In genomic region chr11:8567597-8568198, GRCh38 we compare ENCODE assay signal across 14 cellular contexts. TPM values are rescaled to one million over a fixed set of nuclear protein-coding genes. Genes with fewer than 3 reads are reported as not detected.
DNase-seq lines count a peak whose midpoint lies in the region; ATAC-seq, FAIRE-seq and TF ChIP-seq lines count a peak whose summit lies in the region.
"Had no signal": no experiment of that assay in that cellular context is flagged by ENCODE, and none has a peak within 500 bp of the region (broad histone marks: within the 10 kb centered on the region; RNA-seq: fewer than 3 reads in every experiment).

No MANE protein-coding gene starts in this region.

- TF ChIP-seq CTCF in keratinocyte (optimal IDR thresholded peaks at IDR 0.05 in 1 of 3, IDR thresholded peaks at IDR 0.05 in 1 of 3, conservative IDR thresholded peaks at IDR 0.05 in 1 of 3; ENCODE audit: extremely low read depth in 1 of 3, insufficient read depth in 2 of 3, low read length in 3 of 3): no peak
- TF ChIP-seq CTCF in BE2C (IDR thresholded peaks at IDR 0.05; ENCODE audit: low read depth, low read length): no peak

- H2AFZ ChIP-seq in keratinocyte (ENCODE audit: control insufficient read depth, low read length): no peak overlapping the region
- H2AFZ ChIP-seq: GM23338 had no signal

- H3K9me3 ChIP-seq in keratinocyte (ENCODE audit: control insufficient read depth, low read depth, low read length): no peaks in the 10 kb centered on the region
- H3K9me3 ChIP-seq in BE2C: no peaks in the 10 kb centered on the region
- H3K9me3 ChIP-seq: esophagus squamous epithelium had no signal

- no peak overlapping the region for H3K9ac ChIP-seq in keratinocyte (ENCODE audit: control insufficient read depth, extremely low read depth, insufficient read depth, low read length)

- no peaks in the 10 kb centered on the region for H3K4me1 Mint-ChIP-seq in T-helper 2 cell treated with Interferon-gamma antibody and Interleukin-4, amounts not matched to agents 5 μg/mL and 100 μg/mL, for 36 hours (ENCODE audit: low read depth)
- H3K4me1 Mint-ChIP-seq: GM23338 had no signal

- H3K36me3 Mint-ChIP-seq in T-helper 2 cell treated with Interferon-gamma antibody and Interleukin-4, amounts not matched to agents 5 μg/mL and 100 μg/mL, for 36 hours (ENCODE audit: low read depth): no peaks in the 10 kb centered on the region

- H3K4me1 ChIP-seq in keratinocyte (ENCODE audit: control insufficient read depth, extremely low read depth, insufficient read depth, low read length) (peaks cover 13% of the 10 kb centered on the region), BE2C (no peaks in the 10 kb centered on the region)

- no peak for DNase-seq in H54 (ENCODE audit: insufficient read length, low spot score)
- peak; percentile 31 for DNase-seq in RKO (ENCODE audit: low spot score)
- DNase-seq in keratinocyte (ENCODE audit: low read depth, low spot score): peak; percentile 15
- no peak for DNase-seq in BE2C
- DNase-seq in T-helper 2 cell treated with Interferon-gamma antibody and Interleukin-4, amounts not matched to agents 5 μg/mL and 100 μg/mL, for 36 hours (ENCODE audit: low spot score): no peak
- DNase-seq in germinal center (ENCODE audit: low spot score): no peak
- DNase-seq: esophagus squamous epithelium, NCI-H1436 treated with DMSO at 0.1 percent for 48 hours had no signal

- H3K9me3 Mint-ChIP-seq in T-helper 2 cell treated with Interferon-gamma antibody and Interleukin-4, amounts not matched to agents 5 μg/mL and 100 μg/mL, for 36 hours: no peaks in the 10 kb centered on the region
- H3K9me3 Mint-ChIP-seq: GM23338, nephron had no signal

- H3K4me3 Mint-ChIP-seq in T-helper 2 cell treated with Interferon-gamma antibody and Interleukin-4, amounts not matched to agents 5 μg/mL and 100 μg/mL, for 36 hours: no peak overlapping the region
- H3K4me3 Mint-ChIP-seq: GM23338, nephron had no signal

- peaks cover 27% of the 10 kb centered on the region for H3K27me3 Mint-ChIP-seq in T-helper 2 cell treated with Interferon-gamma antibody and Interleukin-4, amounts not matched to agents 5 μg/mL and 100 μg/mL, for 36 hours (ENCODE audit: low read depth)

- TF ChIP-seq POLR2A in H54 (IDR thresholded peaks at IDR 0.05; ENCODE audit: low read depth, low read length): no peak

- H3K4me2 ChIP-seq in keratinocyte (ENCODE audit: control insufficient read depth, extremely low read depth, insufficient read depth, low read depth, low read length): peak overlapping the region; percentile 10
- H3K4me2 ChIP-seq: GM23338 had no signal

- H3K36me3 ChIP-seq in keratinocyte (ENCODE audit: control insufficient read depth in 2 of 2, extremely low read depth in 1 of 2, insufficient read depth in 2 of 2, low read length in 2 of 2): no peaks in the 10 kb centered on the region
- H3K36me3 ChIP-seq in BE2C: no peaks in the 10 kb centered on the region
- H3K36me3 ChIP-seq: esophagus squamous epithelium had no signal

- H3K27ac ChIP-seq in keratinocyte (ENCODE audit: control insufficient read depth, insufficient read depth, low read length): no peak overlapping the region
- H3K27ac ChIP-seq: esophagus squamous epithelium, skin epidermis had no signal

- H3K9me1 ChIP-seq in keratinocyte (ENCODE audit: control insufficient read depth, extremely low read depth, insufficient read depth, low read length): no peaks in the 10 kb centered on the region

- H3K4me3 ChIP-seq in keratinocyte (ENCODE audit: control insufficient read depth in 2 of 3, extremely low read depth in 1 of 3, insufficient read depth in 2 of 3, low read depth in 1 of 3, low read length in 3 of 3) (no peak overlapping the region), BE2C (ENCODE audit: low read depth, low read length) (no peak overlapping the region)
- H3K4me3 ChIP-seq: esophagus squamous epithelium, GM23338, skin epidermis had no signal

- ATAC-seq in GM18511 (IDR thresholded peaks at IDR 0.05; ENCODE audit: unreplicated experiment) (peak; percentile 65), GM21723 (IDR thresholded peaks at IDR 0.05; ENCODE audit: unreplicated experiment) (no peak)
- ATAC-seq: GM23338 had no signal

- H3K79me2 ChIP-seq in keratinocyte (ENCODE audit: control insufficient read depth, insufficient read depth, low read length): no peaks in the 10 kb centered on the region

- peak; percentile 84 for FAIRE-seq in H54 (lab: Jason Lieb, UNC)
- FAIRE-seq in keratinocyte (lab: Jason Lieb, UNC): no peak
- FAIRE-seq: HTR-8/SVneo had no signal

- H3K27me3 ChIP-seq in keratinocyte (ENCODE audit: control insufficient read depth, extremely low read depth, insufficient read depth, low read length): no peaks in the 10 kb centered on the region
- no peaks in the 10 kb centered on the region for H3K27me3 ChIP-seq in BE2C
- H3K27me3 ChIP-seq: esophagus squamous epithelium had no signal

- dilution Hi-C loops in keratinocyte (cut with MboI; ENCODE audit: extremely low pct_ligation_motif_present, low sequenced_read_pairs): loop anchor here (25.0 kb wide), 1 partner anchor 355 kb away; no protein-coding TSS in a partner anchor

- H3K27ac Mint-ChIP-seq in T-helper 2 cell treated with Interferon-gamma antibody and Interleukin-4, amounts not matched to agents 5 μg/mL and 100 μg/mL, for 36 hours: no peak overlapping the region
- H3K27ac Mint-ChIP-seq: GM23338, nephron had no signal

- no peaks in the 10 kb centered on the region for H4K20me1 ChIP-seq in keratinocyte (ENCODE audit: control insufficient read depth, extremely low read depth, insufficient read depth, low read length)

RNA-seq across cellular contexts. Expression of gene STK33, which starts 26.3 kb away (rescaled TPM):
- polyA plus RNA-seq in keratinocyte: 0.05 to 0.18 TPM (median 0.06 TPM) in 3 replicates
- not detected for polyA plus RNA-seq in keratinocyte (2011; ENCODE audit: low read depth)
- polyA plus RNA-seq in keratinocyte (2011; cell fraction: cytosol; rRNA removed): 0.04 TPM in 1 of 2 replicates, not detected in the other
- polyA plus RNA-seq in keratinocyte (2011; cell fraction: nucleus; rRNA removed): 0.29 TPM in 2 replicates
- 0.08 TPM in 1 of 2 replicates, not detected in the other for polyA plus RNA-seq in keratinocyte (2012; ENCODE audit: low replicate concordance)
- 0.19 TPM in 1 of 3 replicates, not detected in the others for polyA minus RNA-seq in keratinocyte
- not detected for polyA minus RNA-seq in keratinocyte (2011; cell fraction: cytosol; rRNA and poly(A)+ RNA removed)
- not detected in 2 replicates for polyA minus RNA-seq in keratinocyte (2011; cell fraction: nucleus; rRNA and poly(A)+ RNA removed)
- 6.0 TPM for polyA plus RNA-seq in BE2C (2012; ENCODE audit: insufficient read depth, insufficient read length, low read depth)

Comparison
In these comparisons a context has a peak if more than half of its experiments do, and no peak if none do; other contexts are left out.
1. DNase-seq: peak in RKO (single experiment) and keratinocyte (single experiment); none in H54 (single experiment), BE2C (single experiment), T-helper 2 cell treated with Interferon-gamma antibody and Interleukin-4, amounts not matched to agents 5 μg/mL and 100 μg/mL, for 36 hours (single experiment) and germinal center (single experiment).